In the genomic region with DNA sequence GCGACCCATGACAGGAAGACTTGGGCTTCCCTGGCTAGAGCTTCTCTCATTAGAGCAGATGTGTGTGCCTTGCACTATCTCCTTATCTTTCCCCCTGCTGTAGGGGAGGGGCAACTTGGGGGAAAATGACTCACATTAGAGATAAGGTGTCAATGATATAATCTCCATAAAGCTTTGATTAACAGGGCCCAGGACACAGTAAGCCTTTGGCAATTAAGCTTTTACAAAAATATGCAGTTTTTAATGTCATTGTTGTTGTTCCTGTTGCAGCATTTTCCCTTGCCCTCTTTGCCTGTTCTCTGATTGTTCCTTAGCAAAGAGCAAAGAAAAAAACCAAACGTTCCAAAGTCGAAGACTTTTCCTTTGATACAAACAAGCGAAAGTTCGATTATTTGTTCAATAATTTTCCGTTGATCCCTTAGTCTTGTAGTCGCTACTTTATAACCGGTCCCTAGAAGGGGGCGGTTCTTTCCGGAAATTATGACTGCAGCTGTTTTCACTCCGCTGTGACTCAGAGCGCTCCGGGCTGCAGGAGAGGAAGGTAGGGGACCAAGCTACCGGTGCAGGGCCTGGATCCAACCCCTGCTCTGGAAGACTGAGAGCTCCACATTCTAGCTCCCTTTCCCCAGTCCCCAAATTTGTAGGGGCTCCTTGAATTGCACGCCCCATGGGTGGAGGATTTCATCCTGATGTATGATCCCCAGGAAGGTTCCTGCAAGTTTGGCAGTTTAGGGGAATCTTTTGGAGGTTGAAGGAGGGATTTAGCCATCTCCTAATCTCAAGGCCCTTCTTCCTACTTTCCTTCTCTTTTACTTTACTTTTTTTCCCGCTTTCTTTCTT, we compare ENCODE assay signal across 8 cellular contexts. TPM values are rescaled to one million over a fixed set of nuclear protein-coding genes. Genes with fewer than 3 reads are reported as not detected.
DNase-seq lines count a peak whose midpoint lies in the region; ATAC-seq and TF ChIP-seq lines count a peak whose summit lies in the region.

A gene with protein sequence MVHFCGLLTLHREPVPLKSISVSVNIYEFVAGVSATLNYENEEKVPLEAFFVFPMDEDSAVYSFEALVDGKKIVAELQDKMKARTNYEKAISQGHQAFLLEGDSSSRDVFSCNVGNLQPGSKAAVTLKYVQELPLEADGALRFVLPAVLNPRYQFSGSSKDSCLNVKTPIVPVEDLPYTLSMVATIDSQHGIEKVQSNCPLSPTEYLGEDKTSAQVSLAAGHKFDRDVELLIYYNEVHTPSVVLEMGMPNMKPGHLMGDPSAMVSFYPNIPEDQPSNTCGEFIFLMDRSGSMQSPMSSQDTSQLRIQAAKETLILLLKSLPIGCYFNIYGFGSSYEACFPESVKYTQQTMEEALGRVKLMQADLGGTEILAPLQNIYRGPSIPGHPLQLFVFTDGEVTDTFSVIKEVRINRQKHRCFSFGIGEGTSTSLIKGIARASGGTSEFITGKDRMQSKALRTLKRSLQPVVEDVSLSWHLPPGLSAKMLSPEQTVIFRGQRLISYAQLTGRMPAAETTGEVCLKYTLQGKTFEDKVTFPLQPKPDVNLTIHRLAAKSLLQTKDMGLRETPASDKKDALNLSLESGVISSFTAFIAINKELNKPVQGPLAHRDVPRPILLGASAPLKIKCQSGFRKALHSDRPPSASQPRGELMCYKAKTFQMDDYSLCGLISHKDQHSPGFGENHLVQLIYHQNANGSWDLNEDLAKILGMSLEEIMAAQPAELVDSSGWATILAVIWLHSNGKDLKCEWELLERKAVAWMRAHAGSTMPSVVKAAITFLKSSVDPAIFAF (plus strand): TSS at position 509 of the 840 bp plus-strand sequence. CDS start 2,062 bp downstream, outside the sequence.

- peak within 1 kb of the TSS in 7 of 8 donors; percentile 9 to 86 (median 70) for H3K27ac Mint-ChIP-seq in CD8-positive, alpha-beta memory T cell
- H3K27ac Mint-ChIP-seq in naive B cell, result peak within 1 kb of the TSS in 2 of 6 donors; percentile 59 to 62
- H3K27ac Mint-ChIP-seq in stimulated activated effector memory CD8-positive, alpha-beta T cell treated with anti-CD3 and anti-CD28 coated beads, Interleukin-12 subunit alpha, Interleukin-12 subunit beta, amount 100 ng/mL, for 72 hours, result peak within 1 kb of the TSS; percentile 26

- H3K9me3 ChIP-seq in CD8-positive, alpha-beta memory T cell (ENCODE audit: low read length), result no peaks in the 10 kb centered on the region
- H3K9me3 ChIP-seq in PC-3 (ENCODE audit: low read length), result no peaks in the 10 kb centered on the region

- intact Hi-C loops in PC-3 (cut with micrococcal nuclease), result no loop called here

- no peak within 1 kb of the TSS for H3K27ac ChIP-seq in CD8-positive, alpha-beta memory T cell (ENCODE audit: low read depth, low read length)
- H3K27ac ChIP-seq in PC-3 (ENCODE audit: low read length), result no peak within 1 kb of the TSS

- H3K4me3 Mint-ChIP-seq in CD8-positive, alpha-beta memory T cell, result peak within 1 kb of the TSS; percentile 79 to 93 (median 86)
- H3K4me3 Mint-ChIP-seq in naive B cell, result peak within 1 kb of the TSS; percentile 29 to 96 (median 85)
- H3K4me3 Mint-ChIP-seq in stimulated activated effector memory CD8-positive, alpha-beta T cell treated with anti-CD3 and anti-CD28 coated beads, Interleukin-12 subunit alpha, Interleukin-12 subunit beta, amount 100 ng/mL, for 72 hours, result peak within 1 kb of the TSS; percentile 74

- DNase-seq in CD8-positive, alpha-beta memory T cell, result peak; percentile 16 to 66 (median 30)
- DNase-seq in PC-3 (peak; percentile 87), activated T-helper 1 cell treated with Interleukin-2 at 50 U/mL for 16 hours (ENCODE audit: low read depth) (peak; percentile 38), fibroblast of gingiva (ENCODE audit: low read depth) (peak; percentile 86), naive B cell (peak; percentile 7)
- DNase-seq in stimulated activated effector memory CD8-positive, alpha-beta T cell treated with anti-CD3 and anti-CD28 coated beads, Interleukin-12 subunit alpha, Interleukin-12 subunit beta, amount 100 ng/mL, for 72 hours (ENCODE audit: low spot score in 2 of 2), result peak; percentile 7 to 76

- CTCF ChIA-PET in CD8-positive, alpha-beta memory T cell (lab: Charles Lee), result no interaction called here
- CTCF ChIA-PET in PC-3 (lab: Charles Lee), result interaction anchor here (0.9 kb wide), 1 partner anchor 79 kb away, joined by 3 read pairs; no protein-coding TSS in a partner anchor

- no TSS peak for BruUV-seq in PC-3 (replicated peaks; lab: Mats Ljungman, UMichigan)

- peak within 1 kb of the TSS; percentile 45; the same call in 1 of the 2 replicates for H2AFZ ChIP-seq in PC-3 (ENCODE audit: low read length)

- no peaks in the 10 kb centered on the region for H3K27me3 ChIP-seq in CD8-positive, alpha-beta memory T cell (ENCODE audit: insufficient read depth, low read length, poor library complexity, severe bottlenecking)
- H3K27me3 ChIP-seq in PC-3 (ENCODE audit: low read length), result peaks cover 36% of the 10 kb centered on the region

- peaks cover 26 to 36% (median 31%) of the 10 kb centered on the region in 3 donors for H3K4me1 Mint-ChIP-seq in CD8-positive, alpha-beta memory T cell
- peaks cover 8 to 17% (median 13%) of the 10 kb centered on the region in 3 donors for H3K4me1 Mint-ChIP-seq in naive B cell
- no peaks in the 10 kb centered on the region for H3K4me1 Mint-ChIP-seq in stimulated activated effector memory CD8-positive, alpha-beta T cell treated with anti-CD3 and anti-CD28 coated beads, Interleukin-12 subunit alpha, Interleukin-12 subunit beta, amount 100 ng/mL, for 72 hours

- no peak within 1 kb of the TSS for H3K9ac ChIP-seq in PC-3 (ENCODE audit: low read length)

- H3K79me2 ChIP-seq in PC-3 (ENCODE audit: low read length), result no peaks in the 10 kb centered on the region

- no peaks in the 10 kb centered on the region for H3K9me2 ChIP-seq in PC-3 (replicated peaks; ENCODE audit: low read length)

- no peaks in the 10 kb centered on the region for H3K36me3 ChIP-seq in CD8-positive, alpha-beta memory T cell (ENCODE audit: insufficient read depth, low read length)
- H3K36me3 ChIP-seq in PC-3 (ENCODE audit: low read depth, low read length), result no peaks in the 10 kb centered on the region

- peak within 1 kb of the TSS; percentile 75 for H3K4me3 ChIP-seq in CD8-positive, alpha-beta memory T cell (ENCODE audit: low read length)
- no peak within 1 kb of the TSS for H3K4me3 ChIP-seq in PC-3 (ENCODE audit: low read length)

- no peaks in the 10 kb centered on the region for H4K20me1 ChIP-seq in PC-3 (ENCODE audit: low read length)

- H3K36me3 Mint-ChIP-seq in CD8-positive, alpha-beta memory T cell, result peaks cover 0 to 27% (median 7%) of the 10 kb centered on the region in 3 donors
- peaks cover 0 to 4% of the 10 kb centered on the region in 2 donors for H3K36me3 Mint-ChIP-seq in naive B cell
- no peaks in the 10 kb centered on the region for H3K36me3 Mint-ChIP-seq in stimulated activated effector memory CD8-positive, alpha-beta T cell treated with anti-CD3 and anti-CD28 coated beads, Interleukin-12 subunit alpha, Interleukin-12 subunit beta, amount 100 ng/mL, for 72 hours

- no peak for TF ChIP-seq CTCF in PC-3 (conservative IDR thresholded peaks at IDR 0.05; ENCODE audit: low read depth, low read length)

- ATAC-seq in GM19395 (IDR thresholded peaks at IDR 0.05; ENCODE audit: unreplicated experiment) (peak; percentile 100), HG03521 (IDR thresholded peaks at IDR 0.05; ENCODE audit: unreplicated experiment) (peak; percentile 99), PC-3 (peak; percentile 99), naive B cell (ENCODE audit: low read depth in 2 of 2) (peak; percentile 84 to 86)
- ATAC-seq in stimulated activated effector memory CD8-positive, alpha-beta T cell treated with anti-CD3 and anti-CD28 coated beads, Interleukin-12 subunit alpha, Interleukin-12 subunit beta, amount 100 ng/mL, for 72 hours, result peak; percentile 97

- H3K27me3 Mint-ChIP-seq in CD8-positive, alpha-beta memory T cell, result peaks cover 0 to 17% of the 10 kb centered on the region in 2 donors
- H3K27me3 Mint-ChIP-seq in naive B cell, result peaks cover 0 to 11% (median 3%) of the 10 kb centered on the region in 3 donors

- no peaks in the 10 kb centered on the region for H3K9me3 Mint-ChIP-seq in CD8-positive, alpha-beta memory T cell
- H3K9me3 Mint-ChIP-seq in naive B cell, result no peaks in the 10 kb centered on the region
- no peaks in the 10 kb centered on the region for H3K9me3 Mint-ChIP-seq in stimulated activated effector memory CD8-positive, alpha-beta T cell treated with anti-CD3 and anti-CD28 coated beads, Interleukin-12 subunit alpha, Interleukin-12 subunit beta, amount 100 ng/mL, for 72 hours

- no peaks in the 10 kb centered on the region for H3F3A ChIP-seq in PC-3 (ENCODE audit: low read length, unreplicated experiment)

- peak within 1 kb of the TSS; percentile 46 for H3K4me2 ChIP-seq in PC-3 (ENCODE audit: low read length)

- peaks cover 15% of the 10 kb centered on the region for H3K4me1 ChIP-seq in CD8-positive, alpha-beta memory T cell (ENCODE audit: insufficient read depth, low read length)
- H3K4me1 ChIP-seq in PC-3 (ENCODE audit: insufficient read depth, low read length), result peaks cover 3% of the 10 kb centered on the region; the same call in 1 of the 2 replicates

- POLR2A ChIA-PET in CD8-positive, alpha-beta memory T cell (lab: Charles Lee), result no interaction called here
- POLR2A ChIA-PET in PC-3 (lab: Charles Lee; ENCODE audit: unreplicated experiment), result no interaction called here

RNA-seq across cellular contexts. Expression of the gene that starts here (rescaled TPM):
- total RNA-seq in CD8-positive, alpha-beta memory T cell, result 1 to 10 TPM; 2.9 to 3.3 TPM
- 5.3 TPM for polyA plus RNA-seq in CD8-positive, alpha-beta memory T cell
- total RNA-seq in PC-3 (2014; rRNA removed), result 0.17 TPM in 1 of 2 replicates, not detected in the other
- polyA plus RNA-seq in naive B cell (ENCODE audit: low read depth in 6 of 6), result 10 to 100 TPM in 4 of 6 donors, 1 to 10 TPM in 1, not detected in 1; 4.5 to 15.8 (median 11.6) TPM

Comparison
In these comparisons a context has a peak if more than half of its experiments do, and no peak if none do; other contexts are left out.
1. Peak in DNase-seq, ATAC-seq and H3K4me2 ChIP-seq in PC-3; RNA of the gene not detected or under 1 TPM.
2. DNase-seq: peak in every context shown above with its lines; median percentile 87 in PC-3; 86 in fibroblast of gingiva; 42 in stimulated activated effector memory CD8-positive, alpha-beta T cell treated with anti-CD3 and anti-CD28 coated beads, Interleukin-12 subunit alpha, Interleukin-12 subunit beta, amount 100 ng/mL, for 72 hours; 38 in activated T-helper 1 cell treated with Interleukin-2 at 50 U/mL for 16 hours; 30 in CD8-positive, alpha-beta memory T cell; 7 in naive B cell.